17 cellular contexts compared by ENCODE assay signal in genomic region chr11:69804769-69805508, GRCh38. TPM values are rescaled to one million over a fixed set of nuclear protein-coding genes. Genes with fewer than 3 reads are reported as not detected.
DNase-seq lines count a peak whose midpoint lies in the region; ATAC-seq and TF ChIP-seq lines count a peak whose summit lies in the region.
"Had no signal": no experiment of that assay in that cellular context is flagged by ENCODE, and none has a peak within 500 bp of the region (broad histone marks: within the 10 kb centered on the region; RNA-seq: fewer than 3 reads in every experiment).

No MANE protein-coding gene starts in this region.

- 65 to 71% (median 69%) methylated on average over 13 to 19 of the region's 19 CpGs for WGBS in heart left ventricle, 4 donors
- WGBS in mesenchymal stem cell, result 79% methylated on average over 19 of the region's 19 CpGs

- H3K23ac ChIP-seq in mesenchymal stem cell (ENCODE audit: low read length in 2 of 2), result no peak overlapping the region

- H3K4me1 ChIP-seq in heart left ventricle (peaks cover 0 to 13% (median 0%) of the 10 kb centered on the region in 12 donors), mesenchymal stem cell (ENCODE audit: control insufficient read depth, insufficient read depth, low read depth, low read length) (peaks cover 11% of the 10 kb centered on the region)
- H3K4me1 ChIP-seq: BLaER1 treated with 17β-estradiol and CSF1 and Interleukin-3, amounts not matched to agents 10 nM and 100 nM had no signal

- no peak for TF ChIP-seq CTCF in heart left ventricle (IDR thresholded peaks at IDR 0.05)

- ATAC-seq in Right ventricle myocardium superior (ENCODE audit: poor library complexity) (peak; percentile 90), heart left ventricle (peak; percentile 79 to 95 (median 90))

- H3K79me1 ChIP-seq in mesenchymal stem cell (replicated peaks; ENCODE audit: low read length, poor library complexity, severe bottlenecking), result no peaks in the 10 kb centered on the region

- H3K9me3 ChIP-seq in heart left ventricle, result no peaks in the 10 kb centered on the region
- H3K9me3 ChIP-seq in mesenchymal stem cell (ENCODE audit: control insufficient read depth, low read length), result no peaks in the 10 kb centered on the region

- peaks cover 0 to 16% (median 0%) of the 10 kb centered on the region in 9 donors for H3K27me3 ChIP-seq in heart left ventricle
- peaks cover 50 to 56% of the 10 kb centered on the region in 2 experiments for H3K27me3 ChIP-seq in mesenchymal stem cell (ENCODE audit: control insufficient read depth in 1 of 2, insufficient read depth in 1 of 2, low read length in 2 of 2)

- no peak overlapping the region for H2BK12ac ChIP-seq in mesenchymal stem cell (ENCODE audit: low read length in 2 of 2)

- no peak overlapping the region for H2AK5ac ChIP-seq in mesenchymal stem cell (ENCODE audit: low read length, severe bottlenecking)

- no peak overlapping the region for H4K91ac ChIP-seq in mesenchymal stem cell (ENCODE audit: low read length)

- H3K9ac ChIP-seq in mesenchymal stem cell (ENCODE audit: low read length), result no peak overlapping the region
- H3K9ac ChIP-seq: BLaER1 treated with 17β-estradiol and CSF1 and Interleukin-3, amounts not matched to agents 10 nM and 100 nM had no signal

- peak; percentile 58 for DNase-seq in Right ventricle myocardium superior
- DNase-seq in cardiac septum (ENCODE audit: low spot score), result no peak
- DNase-seq in heart left ventricle, result peak in 4 of 5 donors; percentile 25 to 82 (median 53)
- no peak for DNase-seq in mesenchymal stem cell
- no peak for DNase-seq in NCI-H187 (lab: John Stamatoyannopoulos, UW)
- no peak for DNase-seq in HuH-7.5 (ENCODE audit: low spot score)
- no peak for DNase-seq in globus pallidus (ENCODE audit: low spot score)
- DNase-seq: ACHN; CD4-positive, CD25-positive, alpha-beta regulatory T cell; DMS53; GF-D8; HCEC 1CT; HFFc6 had no signal

- no peak overlapping the region for H4K8ac ChIP-seq in mesenchymal stem cell (ENCODE audit: low read length)

- H2BK5ac ChIP-seq in mesenchymal stem cell (ENCODE audit: low read depth, low read length, poor library complexity, severe bottlenecking), result no peak overlapping the region

- no peak overlapping the region for H3K4me3 ChIP-seq in heart left ventricle
- H3K4me3 ChIP-seq in mesenchymal stem cell (ENCODE audit: insufficient read depth in 1 of 2, low read depth in 1 of 2, low read length in 2 of 2), result no peak overlapping the region
- H3K4me3 ChIP-seq: BLaER1 treated with 17β-estradiol and CSF1 and Interleukin-3, amounts not matched to agents 10 nM and 100 nM had no signal

- no peak overlapping the region for H2AFZ ChIP-seq in mesenchymal stem cell (ENCODE audit: low read depth, low read length)

- H3K4me2 ChIP-seq in mesenchymal stem cell (ENCODE audit: low read length, poor library complexity, severe bottlenecking), result no peak overlapping the region
- H3K4me2 ChIP-seq: BLaER1 treated with 17β-estradiol and CSF1 and Interleukin-3, amounts not matched to agents 10 nM and 100 nM had no signal

- H3K14ac ChIP-seq in mesenchymal stem cell (ENCODE audit: low read length in 2 of 2), result no peak overlapping the region

- no peak overlapping the region for H3K4ac ChIP-seq in mesenchymal stem cell (ENCODE audit: low read depth in 1 of 2, low read length in 2 of 2)

- no peak for TF ChIP-seq POLR2A in heart left ventricle (IDR thresholded peaks at IDR 0.05)

- H2BK120ac ChIP-seq in mesenchymal stem cell (ENCODE audit: low read depth, low read length), result no peak overlapping the region

- intact Hi-C loops in Right ventricle myocardium superior (cut with DNase I), result no loop called here
- intact Hi-C loops in cardiac septum (cut with DNase I), result no loop called here
- intact Hi-C loops in heart left ventricle (cut with DNase I), result loop anchor here in 4 of 10 donors (5.0 kb wide), 1 partner anchor 118 kb away; no protein-coding TSS in a partner anchor

- H3K36me3 ChIP-seq in heart left ventricle, result no peaks in the 10 kb centered on the region
- no peaks in the 10 kb centered on the region for H3K36me3 ChIP-seq in mesenchymal stem cell (ENCODE audit: control insufficient read depth in 1 of 2, insufficient read depth in 2 of 2, low read depth in 1 of 2, low read length in 2 of 2)
- H3K36me3 ChIP-seq: BLaER1 treated with 17β-estradiol and CSF1 and Interleukin-3, amounts not matched to agents 10 nM and 100 nM had no signal

- H3K27ac ChIP-seq in heart left ventricle (peak overlapping the region in 3 of 12 donors; percentile 19 to 33 (median 22)), mesenchymal stem cell (ENCODE audit: low read length, poor library complexity, severe bottlenecking) (no peak overlapping the region)
- H3K27ac ChIP-seq: BLaER1 treated with 17β-estradiol and CSF1 and Interleukin-3, amounts not matched to agents 10 nM and 100 nM; HL-60 had no signal

- no peak overlapping the region for H3K18ac ChIP-seq in mesenchymal stem cell (ENCODE audit: low read depth in 1 of 2, low read length in 2 of 2)

- H2BK15ac ChIP-seq in mesenchymal stem cell (ENCODE audit: low read depth, poor library complexity, severe bottlenecking), result peak overlapping the region; percentile 33

RNA-seq across cellular contexts. Expression of gene FGF3, which starts 14.3 kb away (rescaled TPM):
- total RNA-seq in Right ventricle myocardium superior, result not detected
- total RNA-seq in cardiac septum, result not detected
- total RNA-seq in heart left ventricle, result not detected
- not detected for polyA plus RNA-seq in heart left ventricle
- not detected for polyA plus RNA-seq in mesenchymal stem cell (2013, experiment 1 of 2)
- not detected for polyA plus RNA-seq in mesenchymal stem cell (2013, experiment 2 of 2)
- total RNA-seq: A172; CD4-positive, CD25-positive, alpha-beta regulatory T cell; H4; HFFc6 had no signal
- polyA plus RNA-seq: CD4-positive, CD25-positive, alpha-beta regulatory T cell had no signal

RNA-seq across cellular contexts. Expression of gene FGF4, which starts 29.8 kb away (rescaled TPM):
- total RNA-seq in Right ventricle myocardium superior (not detected), cardiac septum (not detected), heart left ventricle (not detected)
- not detected for polyA plus RNA-seq in heart left ventricle
- not detected for polyA plus RNA-seq in mesenchymal stem cell (2013, experiment 1 of 2)
- polyA plus RNA-seq in mesenchymal stem cell (2013, experiment 2 of 2), result not detected
- total RNA-seq: A172; CD4-positive, CD25-positive, alpha-beta regulatory T cell; HFFc6 had no signal
- polyA plus RNA-seq: CD4-positive, CD25-positive, alpha-beta regulatory T cell had no signal

Comparison
In these comparisons a context has a peak if more than half of its experiments do, and no peak if none do; other contexts are left out.
1. DNase-seq: peak in Right ventricle myocardium superior (single experiment) and heart left ventricle (4 of 5); none in cardiac septum (single experiment), mesenchymal stem cell (single experiment), NCI-H187 (0 of 2), HuH-7.5 (single experiment) and globus pallidus (single experiment).